8 cellular contexts compared by ENCODE assay signal in the genomic region with DNA sequence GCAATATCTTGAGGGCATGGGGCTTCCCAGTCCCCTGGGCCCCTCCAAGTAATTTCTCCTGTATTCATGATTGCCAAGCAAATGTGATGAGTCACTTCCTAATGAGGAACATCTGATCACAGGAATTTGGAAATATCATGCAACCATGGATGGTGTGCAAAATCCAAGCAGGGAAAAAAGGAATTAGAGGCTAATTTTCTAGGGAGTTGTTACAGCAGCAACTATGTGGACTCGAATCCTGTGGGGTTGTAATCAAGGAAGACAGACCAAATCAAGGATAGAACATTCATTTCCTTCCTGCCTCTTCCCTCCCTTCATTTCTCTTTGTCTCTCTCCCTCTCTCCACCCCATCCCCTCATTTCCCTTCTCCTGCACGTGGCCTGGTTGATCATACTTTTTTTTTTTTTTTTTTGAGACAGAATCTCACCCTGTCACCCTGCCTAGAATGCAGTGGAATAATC. TPM values are rescaled to one million over a fixed set of nuclear protein-coding genes. Genes with fewer than 3 reads are reported as not detected.
DNase-seq lines count a peak whose midpoint lies in the region; ATAC-seq and TF ChIP-seq lines count a peak whose summit lies in the region.
"Had no signal": no experiment of that assay in that cellular context is flagged by ENCODE, and none has a peak within 500 bp of the region (broad histone marks: within the 10 kb centered on the region; RNA-seq: fewer than 3 reads in every experiment).

No MANE protein-coding gene starts in this region.

- no peak for TF ChIP-seq CTCF in activated CD8-positive, alpha-beta T cell treated with anti-CD3 and anti-CD28 coated beads for 36 hours (IDR thresholded peaks at IDR 0.05)
- no peak for TF ChIP-seq CTCF in mesothelial cell of epicardium (IDR thresholded peaks at IDR 0.05; ENCODE audit: unreplicated experiment)

- H3K36me3 Mint-ChIP-seq in activated CD8-positive, alpha-beta T cell treated with anti-CD3 and anti-CD28 coated beads for 36 hours (ENCODE audit: low read depth) = no peaks in the 10 kb centered on the region
- no peaks in the 10 kb centered on the region for H3K36me3 Mint-ChIP-seq in mesothelial cell of epicardium
- H3K36me3 Mint-ChIP-seq: natural killer cell had no signal

- intact Hi-C loops in activated CD8-positive, alpha-beta T cell treated with anti-CD3 and anti-CD28 coated beads for 36 hours (cut with micrococcal nuclease) = no loop called here

- H3K27ac Mint-ChIP-seq in activated CD8-positive, alpha-beta T cell treated with anti-CD3 and anti-CD28 coated beads for 36 hours = peak overlapping the region; percentile 46
- peak overlapping the region; percentile 86 for H3K27ac Mint-ChIP-seq in mesothelial cell of epicardium

- CTCF ChIA-PET in activated CD8-positive, alpha-beta T cell treated with anti-CD3 and anti-CD28 coated beads for 36 hours (lab: Charles Lee) = interaction anchor here (1.6 to 1.8 kb wide), 2 partner anchors 8 to 50 kb away, joined by 4 to 5 read pairs; no protein-coding TSS in a partner anchor

- H3K9me3 Mint-ChIP-seq in activated CD8-positive, alpha-beta T cell treated with anti-CD3 and anti-CD28 coated beads for 36 hours = no peaks in the 10 kb centered on the region
- H3K9me3 Mint-ChIP-seq in mesothelial cell of epicardium = no peaks in the 10 kb centered on the region
- H3K9me3 Mint-ChIP-seq: effector memory CD8-positive, alpha-beta T cell; natural killer cell had no signal

- DNase-seq in GM04503 (ENCODE audit: low read depth) = peak; percentile 65
- DNase-seq in activated CD8-positive, alpha-beta T cell treated with anti-CD3 and anti-CD28 coated beads for 36 hours = no peak
- no peak for DNase-seq in mesothelial cell of epicardium (ENCODE audit: low spot score in 2 of 2, unreplicated experiment in 2 of 2)
- DNase-seq in NOMO-1 (lab: John Stamatoyannopoulos, UW; ENCODE audit: unreplicated experiment in 2 of 2) = no peak
- no peak for DNase-seq in NCI-H2196 treated with DMSO at 0.1 percent for 48 hours (lab: John Stamatoyannopoulos, UW; ENCODE audit: unreplicated experiment)
- DNase-seq: effector memory CD8-positive, alpha-beta T cell; natural killer cell had no signal

- H3K27me3 Mint-ChIP-seq in activated CD8-positive, alpha-beta T cell treated with anti-CD3 and anti-CD28 coated beads for 36 hours = no peaks in the 10 kb centered on the region
- no peaks in the 10 kb centered on the region for H3K27me3 Mint-ChIP-seq in mesothelial cell of epicardium (ENCODE audit: low read depth)
- H3K27me3 Mint-ChIP-seq: effector memory CD8-positive, alpha-beta T cell had no signal

- ATAC-seq in activated CD8-positive, alpha-beta T cell treated with anti-CD3 and anti-CD28 coated beads for 36 hours = no peak
- ATAC-seq in HG02588 (IDR thresholded peaks at IDR 0.05; ENCODE audit: unreplicated experiment) = no peak

- peaks cover 18% of the 10 kb centered on the region for H3K4me1 Mint-ChIP-seq in activated CD8-positive, alpha-beta T cell treated with anti-CD3 and anti-CD28 coated beads for 36 hours (ENCODE audit: low read depth)
- peaks cover 5% of the 10 kb centered on the region for H3K4me1 Mint-ChIP-seq in mesothelial cell of epicardium

- POLR2A ChIA-PET in activated CD8-positive, alpha-beta T cell treated with anti-CD3 and anti-CD28 coated beads for 36 hours (lab: Charles Lee) = no interaction called here

- no peak overlapping the region for H3K4me3 Mint-ChIP-seq in activated CD8-positive, alpha-beta T cell treated with anti-CD3 and anti-CD28 coated beads for 36 hours
- no peak overlapping the region for H3K4me3 Mint-ChIP-seq in mesothelial cell of epicardium
- H3K4me3 Mint-ChIP-seq: natural killer cell had no signal

RNA-seq across cellular contexts. Expression of gene AGFG2, which starts 23.9 kb away (rescaled TPM):
- 10 to 100 TPM; 45.6 to 45.8 TPM for total RNA-seq in activated CD8-positive, alpha-beta T cell treated with anti-CD3 and anti-CD28 coated beads for 36 hours
- 7.7 to 9.1 TPM (median 8.3 TPM) in 3 replicates for total RNA-seq in mesothelial cell of epicardium

RNA-seq across cellular contexts. Expression of gene NYAP1, which starts 31.4 kb away (rescaled TPM):
- under 1 TPM; 0.32 to 0.38 TPM for total RNA-seq in activated CD8-positive, alpha-beta T cell treated with anti-CD3 and anti-CD28 coated beads for 36 hours
- 8.2 to 8.5 TPM (median 8.4 TPM) in 3 replicates for total RNA-seq in mesothelial cell of epicardium

RNA-seq across cellular contexts. Expression of gene TSC22D4, which starts 36.1 kb away (rescaled TPM):
- 10 to 100 TPM; 92.6 to 94.2 TPM for total RNA-seq in activated CD8-positive, alpha-beta T cell treated with anti-CD3 and anti-CD28 coated beads for 36 hours
- 50.5 to 52.7 TPM (median 52.4 TPM) in 3 replicates for total RNA-seq in mesothelial cell of epicardium

RNA-seq across cellular contexts. Expression of gene SPACDR, which starts 51.0 kb away (rescaled TPM):
- 1 to 10 TPM; 3.7 to 4.6 TPM for total RNA-seq in activated CD8-positive, alpha-beta T cell treated with anti-CD3 and anti-CD28 coated beads for 36 hours
- total RNA-seq in mesothelial cell of epicardium = 2.0 to 3.6 TPM (median 3.3 TPM) in 3 replicates

RNA-seq across cellular contexts. Expression of gene SAP25, which starts 58.6 kb away (rescaled TPM):
- total RNA-seq in activated CD8-positive, alpha-beta T cell treated with anti-CD3 and anti-CD28 coated beads for 36 hours = 10 to 100 TPM in 1 of 2 experiments, 1 to 10 TPM in 1; 9.9 to 12.8 TPM
- 7.9 to 13.5 TPM (median 10.6 TPM) in 3 replicates for total RNA-seq in mesothelial cell of epicardium
